ENCODE assay signal across 1 cellular context in the genomic region with DNA sequence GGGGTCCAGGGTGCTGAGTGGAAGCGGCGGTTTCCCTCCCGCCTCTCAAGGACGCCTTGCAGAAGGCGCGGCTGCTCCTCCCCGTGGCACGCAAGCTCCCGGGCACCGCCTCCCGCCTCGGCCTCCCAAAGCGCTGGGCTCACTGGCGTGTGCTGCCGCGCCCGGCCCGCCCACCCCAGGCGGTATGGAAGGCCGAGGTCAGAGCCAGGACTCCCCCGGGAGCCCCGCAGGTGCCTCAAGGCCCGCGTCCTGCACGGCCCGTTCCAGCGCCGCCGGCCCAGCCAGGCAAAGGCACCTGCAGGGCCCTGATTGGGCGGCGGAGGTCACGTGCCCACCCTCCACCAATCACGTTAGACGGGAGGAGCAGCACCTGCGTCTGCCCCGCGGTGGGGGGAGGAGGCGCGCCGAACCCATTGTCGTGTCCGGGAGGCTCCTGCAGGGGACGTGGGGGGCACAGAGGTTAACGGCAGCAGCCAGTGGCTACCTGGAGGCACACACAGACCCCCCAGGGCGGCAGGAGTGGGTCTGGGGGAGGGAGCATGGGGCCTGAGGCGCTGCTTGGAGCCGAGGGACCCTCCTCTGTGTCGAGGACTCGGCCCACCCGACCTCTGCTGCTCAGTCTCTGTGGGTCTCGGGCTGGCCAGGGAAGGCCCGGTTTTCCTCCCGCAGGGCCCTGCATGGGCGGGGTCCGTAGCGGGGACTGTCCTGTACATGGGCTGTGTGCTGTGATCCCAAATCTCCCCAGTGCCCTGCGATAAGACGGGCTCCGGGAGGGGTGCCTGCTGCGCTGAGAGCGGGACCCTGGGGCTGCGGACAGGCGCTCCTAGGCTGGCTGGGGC.
A peak's percentile ranks its signal among the peaks of the same experiment; 100 is the strongest.
TF ChIP-seq lines count a peak whose summit lies in the region.

No MANE protein-coding gene starts in this region.

TF ChIP-seq in HepG2, 621 proteins besides CTCF, POLR2A, EP300 and RAD21 (continued from another document and continues in another):
- TF ChIP-seq ZBTB26 (CRISPR knock-in tag; IDR thresholded peaks at IDR 0.05; ENCODE audit: borderline replicate concordance): no peak
- TF ChIP-seq PRMT3 (CRISPR knock-in tag; IDR thresholded peaks at IDR 0.05; ENCODE audit: borderline replicate concordance, low read depth): no peak
- TF ChIP-seq HCFC1 (IDR thresholded peaks at IDR 0.05; ENCODE audit: low read depth, low read length): no peak
- TF ChIP-seq ZZZ3 (CRISPR knock-in tag; IDR thresholded peaks at IDR 0.05; ENCODE audit: borderline replicate concordance): no peak
- no peak; the same call in 1 of the 2 replicates for TF ChIP-seq ZBTB38 (CRISPR knock-in tag; IDR thresholded peaks at IDR 0.05)
- no peak for TF ChIP-seq ZXDC (CRISPR knock-in tag; IDR thresholded peaks at IDR 0.05)
- peak; percentile 37; the same call in 1 of the 2 replicates for TF ChIP-seq YEATS4 (CRISPR knock-in tag; IDR thresholded peaks at IDR 0.05; ENCODE audit: borderline replicate concordance)
- TF ChIP-seq POLR2AphosphoS5 (IDR thresholded peaks at IDR 0.05; ENCODE audit: low read depth, low read length): peak; percentile 81
- no peak for TF ChIP-seq ATM (IDR thresholded peaks at IDR 0.05; ENCODE audit: borderline replicate concordance)
- TF ChIP-seq WIZ (CRISPR knock-in tag; IDR thresholded peaks at IDR 0.05): peak; percentile 55; the same call in 1 of the 2 replicates
- TF ChIP-seq NBN (conservative IDR thresholded peaks at IDR 0.05): no peak
- TF ChIP-seq CEBPB (IDR thresholded peaks at IDR 0.05; ENCODE audit: borderline replicate concordance, low read depth, low read length): no peak
- TF ChIP-seq, protein P1, sequence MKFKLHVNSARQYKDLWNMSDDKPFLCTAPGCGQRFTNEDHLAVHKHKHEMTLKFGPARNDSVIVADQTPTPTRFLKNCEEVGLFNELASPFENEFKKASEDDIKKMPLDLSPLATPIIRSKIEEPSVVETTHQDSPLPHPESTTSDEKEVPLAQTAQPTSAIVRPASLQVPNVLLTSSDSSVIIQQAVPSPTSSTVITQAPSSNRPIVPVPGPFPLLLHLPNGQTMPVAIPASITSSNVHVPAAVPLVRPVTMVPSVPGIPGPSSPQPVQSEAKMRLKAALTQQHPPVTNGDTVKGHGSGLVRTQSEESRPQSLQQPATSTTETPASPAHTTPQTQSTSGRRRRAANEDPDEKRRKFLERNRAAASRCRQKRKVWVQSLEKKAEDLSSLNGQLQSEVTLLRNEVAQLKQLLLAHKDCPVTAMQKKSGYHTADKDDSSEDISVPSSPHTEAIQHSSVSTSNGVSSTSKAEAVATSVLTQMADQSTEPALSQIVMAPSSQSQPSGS (CRISPR knock-in tag; IDR thresholded peaks at IDR 0.05): peak; percentile 17
- no peak for TF ChIP-seq SETDB1 (CRISPR knock-in tag; IDR thresholded peaks at IDR 0.05; ENCODE audit: borderline replicate concordance)
- TF ChIP-seq, protein P2, sequence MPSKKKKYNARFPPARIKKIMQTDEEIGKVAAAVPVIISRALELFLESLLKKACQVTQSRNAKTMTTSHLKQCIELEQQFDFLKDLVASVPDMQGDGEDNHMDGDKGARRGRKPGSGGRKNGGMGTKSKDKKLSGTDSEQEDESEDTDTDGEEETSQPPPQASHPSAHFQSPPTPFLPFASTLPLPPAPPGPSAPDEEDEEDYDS (CRISPR knock-in tag; IDR thresholded peaks at IDR 0.05): peak; percentile 95
- no peak; the same call in 1 of the 2 replicates for TF ChIP-seq SMAD1 (CRISPR knock-in tag; IDR thresholded peaks at IDR 0.05; ENCODE audit: borderline replicate concordance, low read depth)
- peak; percentile 50; the same call in 1 of the 2 replicates for TF ChIP-seq ZNF280B (CRISPR knock-in tag; IDR thresholded peaks at IDR 0.05; ENCODE audit: borderline replicate concordance)
- TF ChIP-seq KMT2B (CRISPR knock-in tag; IDR thresholded peaks at IDR 0.05): peak; percentile 32; the same call in 1 of the 2 replicates
- TF ChIP-seq, protein P3, sequence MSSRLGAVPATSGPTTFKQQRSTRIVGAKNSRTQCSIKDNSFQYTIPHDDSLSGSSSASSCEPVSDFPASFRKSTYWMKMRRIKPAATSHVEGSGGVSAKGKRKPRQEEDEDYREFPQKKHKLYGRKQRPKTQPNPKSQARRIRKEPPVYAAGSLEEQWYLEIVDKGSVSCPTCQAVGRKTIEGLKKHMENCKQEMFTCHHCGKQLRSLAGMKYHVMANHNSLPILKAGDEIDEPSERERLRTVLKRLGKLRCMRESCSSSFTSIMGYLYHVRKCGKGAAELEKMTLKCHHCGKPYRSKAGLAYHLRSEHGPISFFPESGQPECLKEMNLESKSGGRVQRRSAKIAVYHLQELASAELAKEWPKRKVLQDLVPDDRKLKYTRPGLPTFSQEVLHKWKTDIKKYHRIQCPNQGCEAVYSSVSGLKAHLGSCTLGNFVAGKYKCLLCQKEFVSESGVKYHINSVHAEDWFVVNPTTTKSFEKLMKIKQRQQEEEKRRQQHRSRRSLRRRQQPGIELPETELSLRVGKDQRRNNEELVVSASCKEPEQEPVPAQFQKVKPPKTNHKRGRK (CRISPR knock-in tag; IDR thresholded peaks at IDR 0.05): no peak
- 0 out of 2 replicates have a peak, but pooled peaks have one; percentile 43 for TF ChIP-seq MEIS1 (CRISPR knock-in tag; IDR thresholded peaks at IDR 0.05; ENCODE audit: borderline replicate concordance)
- TF ChIP-seq BHLHE40 (IDR thresholded peaks at IDR 0.05; ENCODE audit: low read length): peak; percentile 82
- TF ChIP-seq KLF11 (CRISPR knock-in tag; IDR thresholded peaks at IDR 0.05): peak; percentile 9; the same call in 1 of the 2 replicates
- no peak for TF ChIP-seq KIAA2018 (CRISPR knock-in tag; IDR thresholded peaks at IDR 0.05; ENCODE audit: borderline replicate concordance)
- no peak for TF ChIP-seq ZNF557 (CRISPR knock-in tag; IDR thresholded peaks at IDR 0.05)
- TF ChIP-seq, protein P4, sequence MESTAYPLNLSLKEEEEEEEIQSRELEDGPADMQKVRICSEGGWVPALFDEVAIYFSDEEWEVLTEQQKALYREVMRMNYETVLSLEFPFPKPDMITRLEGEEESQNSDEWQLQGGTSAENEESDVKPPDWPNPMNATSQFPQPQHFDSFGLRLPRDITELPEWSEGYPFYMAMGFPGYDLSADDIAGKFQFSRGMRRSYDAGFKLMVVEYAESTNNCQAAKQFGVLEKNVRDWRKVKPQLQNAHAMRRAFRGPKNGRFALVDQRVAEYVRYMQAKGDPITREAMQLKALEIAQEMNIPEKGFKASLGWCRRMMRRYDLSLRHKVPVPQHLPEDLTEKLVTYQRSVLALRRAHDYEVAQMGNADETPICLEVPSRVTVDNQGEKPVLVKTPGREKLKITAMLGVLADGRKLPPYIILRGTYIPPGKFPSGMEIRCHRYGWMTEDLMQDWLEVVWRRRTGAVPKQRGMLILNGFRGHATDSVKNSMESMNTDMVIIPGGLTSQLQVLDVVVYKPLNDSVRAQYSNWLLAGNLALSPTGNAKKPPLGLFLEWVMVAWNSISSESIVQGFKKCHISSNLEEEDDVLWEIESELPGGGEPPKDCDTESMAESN (CRISPR knock-in tag; conservative IDR thresholded peaks at IDR 0.05): no peak; the same call in 1 of the 2 replicates
- TF ChIP-seq HDAC1 (CRISPR knock-in tag; IDR thresholded peaks at IDR 0.05): peak; percentile 86
- TF ChIP-seq ZFP90 (CRISPR knock-in tag; IDR thresholded peaks at IDR 0.05; ENCODE audit: borderline replicate concordance): peak; percentile 80
- TF ChIP-seq, protein P5, sequence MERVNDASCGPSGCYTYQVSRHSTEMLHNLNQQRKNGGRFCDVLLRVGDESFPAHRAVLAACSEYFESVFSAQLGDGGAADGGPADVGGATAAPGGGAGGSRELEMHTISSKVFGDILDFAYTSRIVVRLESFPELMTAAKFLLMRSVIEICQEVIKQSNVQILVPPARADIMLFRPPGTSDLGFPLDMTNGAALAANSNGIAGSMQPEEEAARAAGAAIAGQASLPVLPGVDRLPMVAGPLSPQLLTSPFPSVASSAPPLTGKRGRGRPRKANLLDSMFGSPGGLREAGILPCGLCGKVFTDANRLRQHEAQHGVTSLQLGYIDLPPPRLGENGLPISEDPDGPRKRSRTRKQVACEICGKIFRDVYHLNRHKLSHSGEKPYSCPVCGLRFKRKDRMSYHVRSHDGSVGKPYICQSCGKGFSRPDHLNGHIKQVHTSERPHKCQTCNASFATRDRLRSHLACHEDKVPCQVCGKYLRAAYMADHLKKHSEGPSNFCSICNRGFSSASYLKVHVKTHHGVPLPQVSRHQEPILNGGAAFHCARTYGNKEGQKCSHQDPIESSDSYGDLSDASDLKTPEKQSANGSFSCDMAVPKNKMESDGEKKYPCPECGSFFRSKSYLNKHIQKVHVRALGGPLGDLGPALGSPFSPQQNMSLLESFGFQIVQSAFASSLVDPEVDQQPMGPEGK (CRISPR knock-in tag; IDR thresholded peaks at IDR 0.05): peak; percentile 92
